1 cellular context compared by ENCODE assay signal in genomic region chr12:103558879-103559278, GRCh38.
TF ChIP-seq lines count a peak whose summit lies in the region.

No MANE protein-coding gene starts in this region.

TF ChIP-seq in A549, 52 proteins besides CTCF, POLR2A, EP300 and RAD21 (continued from another document):
- TF ChIP-seq E2F6 (IDR thresholded peaks at IDR 0.05; ENCODE audit: borderline replicate concordance, low read depth): no peak
- TF ChIP-seq KDM1A (IDR thresholded peaks at IDR 0.05; ENCODE audit: low read depth): no peak
- no peak for TF ChIP-seq CBX2 (IDR thresholded peaks at IDR 0.05; ENCODE audit: borderline replicate concordance, low read depth)
- TF ChIP-seq POLR2AphosphoS2 (conservative IDR thresholded peaks at IDR 0.05; ENCODE audit: low read length): no peak
- TF ChIP-seq NPAS2 (CRISPR knock-in tag; IDR thresholded peaks at IDR 0.05; ENCODE audit: borderline replicate concordance): no peak
- TF ChIP-seq ZSCAN20 (CRISPR knock-in tag; IDR thresholded peaks at IDR 0.05): no peak
- TF ChIP-seq FOXS1 (CRISPR knock-in tag; IDR thresholded peaks at IDR 0.05): no peak
- no peak for TF ChIP-seq NFE2L2 (conservative IDR thresholded peaks at IDR 0.05; ENCODE audit: low read length)
- TF ChIP-seq TP53 (CRISPR knock-in tag; IDR thresholded peaks at IDR 0.05): no peak
- TF ChIP-seq RARB (CRISPR knock-in tag; IDR thresholded peaks at IDR 0.05): no peak
- TF ChIP-seq EHMT2 (IDR thresholded peaks at IDR 0.05; ENCODE audit: low read depth): no peak
TF ChIP-seq in A549: peak in this region for 0.
